In genomic region chr10:69801094-69801433, GRCh38 we compare ENCODE assay signal across 8 cellular contexts.
DNase-seq lines count a peak whose midpoint lies in the region; ATAC-seq and TF ChIP-seq lines count a peak whose summit lies in the region.

No MANE protein-coding gene starts in this region.

- H2AFZ ChIP-seq in OCI-LY1 (ENCODE audit: low read length): no peak overlapping the region

- ATAC-seq in GM19455 (IDR thresholded peaks at IDR 0.05; ENCODE audit: unreplicated experiment) (no peak), HG03457 (IDR thresholded peaks at IDR 0.05; ENCODE audit: unreplicated experiment) (no peak)

- H3K4me2 ChIP-seq in OCI-LY1 (ENCODE audit: low read length): no peak overlapping the region

- H3K27me3 ChIP-seq in OCI-LY1 (ENCODE audit: insufficient read depth, low read length) (0 out of 2 replicates have a peak, but pooled peaks cover 4% of the 10 kb centered on the region), iPS-18a (ENCODE audit: control insufficient read depth, insufficient read depth, low read length) (peaks cover 55% of the 10 kb centered on the region)

- no peak overlapping the region for H3K27ac ChIP-seq in 22Rv1
- H3K27ac ChIP-seq in OCI-LY1 (ENCODE audit: low read depth, low read length, poor library complexity, severe bottlenecking): no peak overlapping the region
- no peak overlapping the region for H3K27ac ChIP-seq in iPS-18a (ENCODE audit: low read length)

- TF ChIP-seq CTCF in 22Rv1 (IDR thresholded peaks at IDR 0.05) (peak; percentile 78), GM12873 (IDR thresholded peaks at IDR 0.05; ENCODE audit: insufficient read depth, low read depth, low read length, missing control alignments) (peak; percentile 61), OCI-LY1 (IDR thresholded peaks at IDR 0.05; ENCODE audit: low read length) (peak; percentile 59)

- H3K4me1 ChIP-seq in OCI-LY1 (ENCODE audit: insufficient read depth, low read length, severe bottlenecking): no peaks in the 10 kb centered on the region
- H3K4me1 ChIP-seq in iPS-18a (ENCODE audit: control insufficient read depth, low read depth, low read length): peaks cover 19% of the 10 kb centered on the region

- no peaks in the 10 kb centered on the region for H3K79me2 ChIP-seq in OCI-LY1 (ENCODE audit: insufficient read depth, low read length)

- H3K9me3 ChIP-seq in OCI-LY1 (ENCODE audit: low read length) (no peaks in the 10 kb centered on the region), iPS-18a (ENCODE audit: control insufficient read depth, low read depth, low read length) (no peaks in the 10 kb centered on the region)

- H4K20me1 ChIP-seq in OCI-LY1 (ENCODE audit: insufficient read depth, low read length): no peaks in the 10 kb centered on the region

- H3K9ac ChIP-seq in OCI-LY1 (ENCODE audit: low read length) (no peak overlapping the region), iPS-18a (ENCODE audit: low read length) (no peak overlapping the region)

- peak; percentile 35 for DNase-seq in amniotic epithelial cell (ENCODE audit: low read depth)
- peak in 3 of 4 experiments; percentile 7 to 27 (median 10) for DNase-seq in stimulated activated CD4-positive, alpha-beta T cell treated with anti-CD3 and anti-CD28 coated beads, Interleukin-1b, Interleukin-23, amount 100 ng/mL, for 24 hours (ENCODE audit: low read depth in 4 of 4, low spot score in 1 of 4)

- H3K4me3 ChIP-seq in OCI-LY1 (ENCODE audit: low read depth, low read length, poor library complexity, severe bottlenecking) (no peak overlapping the region), iPS-18a (ENCODE audit: low read length) (peak overlapping the region; percentile 76)

- H3K36me3 ChIP-seq in OCI-LY1 (ENCODE audit: insufficient read depth, low read length): no peaks in the 10 kb centered on the region
- no peaks in the 10 kb centered on the region for H3K36me3 ChIP-seq in iPS-18a (ENCODE audit: control insufficient read depth, low read depth, low read length)

- no peaks in the 10 kb centered on the region for H3K9me2 ChIP-seq in OCI-LY1 (ENCODE audit: low read depth, low read length)

- no peaks in the 10 kb centered on the region for H3F3A ChIP-seq in OCI-LY1 (ENCODE audit: insufficient read depth, low read length)
